In the genomic region with DNA sequence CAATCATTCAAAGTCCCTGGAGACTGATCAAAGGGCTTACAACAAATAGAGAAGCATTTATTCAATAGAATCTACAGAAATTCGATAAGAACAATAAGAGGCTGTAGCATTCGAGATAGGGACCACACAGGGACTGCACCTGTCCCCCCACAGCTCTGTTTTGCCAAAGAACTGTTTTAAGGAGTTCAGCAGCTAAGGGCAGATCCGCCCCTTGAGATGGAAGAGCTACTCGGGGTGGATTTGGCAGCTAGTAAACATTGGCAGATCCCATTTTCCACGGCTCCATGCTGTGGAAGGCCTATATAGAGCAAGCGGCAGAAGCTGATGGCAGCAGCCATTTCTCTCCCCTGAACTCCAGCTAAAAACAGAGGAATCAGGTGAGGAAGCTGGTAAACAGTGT, we compare ENCODE assay signal across 15 cellular contexts.
DNase-seq lines count a peak whose midpoint lies in the region; ATAC-seq and TF ChIP-seq lines count a peak whose summit lies in the region.
"Had no signal": no experiment of that assay in that cellular context is flagged by ENCODE, and none has a peak within 500 bp of the region (broad histone marks: within the 10 kb centered on the region; RNA-seq: fewer than 3 reads in every experiment).

No MANE protein-coding gene starts in this region.

- peak overlapping the region; percentile 43 for H3K9ac ChIP-seq in OCI-LY3 (ENCODE audit: low read length)

- H3K9me3 ChIP-seq in OCI-LY3 (ENCODE audit: insufficient read depth, low read length), result peaks cover 3% of the 10 kb centered on the region; the same call in 1 of the 2 replicates
- H3K9me3 ChIP-seq: HAP-1 had no signal

- H3K4me1 ChIP-seq in OCI-LY3 (ENCODE audit: low read length), result peaks cover 71% of the 10 kb centered on the region
- H3K4me1 ChIP-seq: HAP-1 had no signal

- peaks cover 51% of the 10 kb centered on the region for H3K79me2 ChIP-seq in OCI-LY3 (ENCODE audit: low read length)

- peak overlapping the region; percentile 28; the same call in 1 of the 2 replicates for H3K4me3 ChIP-seq in OCI-LY3 (ENCODE audit: low read length)
- H3K4me3 ChIP-seq: HAP-1, K562, PC-9 had no signal

- peaks cover 20% of the 10 kb centered on the region for H3K36me3 ChIP-seq in OCI-LY3 (replicated peaks; ENCODE audit: low read depth, low read length)
- H3K36me3 ChIP-seq: HAP-1 had no signal

- H3K36me3 Mint-ChIP-seq in activated naive CD8-positive, alpha-beta T cell, result peaks cover 9% of the 10 kb centered on the region
- peaks cover 22% of the 10 kb centered on the region for H3K36me3 Mint-ChIP-seq in activated naive CD8-positive, alpha-beta T cell treated with anti-CD3 and anti-CD28 coated beads, Interleukin-2, amount 50 U/mL, for 24 hours (ENCODE audit: low read depth)
- no peaks in the 10 kb centered on the region for H3K36me3 Mint-ChIP-seq in dendritic cell treated with granulocyte-macrophage colony-stimulating factor and Interleukin-4, amounts not matched to agents 40 ng/mL and 50 ng/mL, for 4 days (ENCODE audit: low read depth)
- H3K36me3 Mint-ChIP-seq: CD14-positive monocyte had no signal

- H4K20me1 ChIP-seq in OCI-LY3 (ENCODE audit: insufficient read depth, low read length), result no peaks in the 10 kb centered on the region

- no peak overlapping the region for H3K4me3 Mint-ChIP-seq in activated naive CD8-positive, alpha-beta T cell
- no peak overlapping the region for H3K4me3 Mint-ChIP-seq in activated naive CD8-positive, alpha-beta T cell treated with anti-CD3 and anti-CD28 coated beads, Interleukin-2, amount 50 U/mL, for 24 hours
- H3K4me3 Mint-ChIP-seq in dendritic cell treated with granulocyte-macrophage colony-stimulating factor and Interleukin-4, amounts not matched to agents 40 ng/mL and 50 ng/mL, for 4 days, result no peak overlapping the region
- H3K4me3 Mint-ChIP-seq: CD14-positive monocyte had no signal

- intact Hi-C loops in dendritic cell treated with granulocyte-macrophage colony-stimulating factor and Interleukin-4, amounts not matched to agents 40 ng/mL and 50 ng/mL, for 4 days (cut with micrococcal nuclease), result loop anchor here (10.0 kb wide), 1 partner anchor 125 kb away; a partner anchor contains a TSS

- H2AFZ ChIP-seq in OCI-LY3 (ENCODE audit: low read depth, low read length), result no peak overlapping the region
- H2AFZ ChIP-seq: PC-9 had no signal

- H3K4me1 Mint-ChIP-seq in activated naive CD8-positive, alpha-beta T cell (ENCODE audit: low read depth), result peaks cover 48% of the 10 kb centered on the region
- H3K4me1 Mint-ChIP-seq in activated naive CD8-positive, alpha-beta T cell treated with anti-CD3 and anti-CD28 coated beads, Interleukin-2, amount 50 U/mL, for 24 hours, result peaks cover 45% of the 10 kb centered on the region
- H3K4me1 Mint-ChIP-seq in dendritic cell treated with granulocyte-macrophage colony-stimulating factor and Interleukin-4, amounts not matched to agents 40 ng/mL and 50 ng/mL, for 4 days (ENCODE audit: low read depth), result peaks cover 14% of the 10 kb centered on the region

- DNase-seq in activated naive CD8-positive, alpha-beta T cell treated with anti-CD3 and anti-CD28 coated beads, Interleukin-2, amount 50 U/mL, for 24 hours, result no peak
- no peak for DNase-seq in NCI-H187 treated with DMSO at 0.1 percent for 48 hours (lab: John Stamatoyannopoulos, UW)
- DNase-seq in putamen (ENCODE audit: low spot score), result no peak
- DNase-seq: MV-4-11, NCI-H1417 treated with DMSO at 0.1 percent for 48 hours, NCI-H2029, NCI-H774, PC-9 had no signal

- H3K27ac ChIP-seq in OCI-LY3 (ENCODE audit: low read length), result peak overlapping the region; percentile 84
- H3K27ac ChIP-seq: PC-9 had no signal

- peaks cover 5% of the 10 kb centered on the region for H3K9me3 Mint-ChIP-seq in activated naive CD8-positive, alpha-beta T cell (ENCODE audit: low read depth)
- peaks cover 7% of the 10 kb centered on the region for H3K9me3 Mint-ChIP-seq in activated naive CD8-positive, alpha-beta T cell treated with anti-CD3 and anti-CD28 coated beads, Interleukin-2, amount 50 U/mL, for 24 hours
- no peaks in the 10 kb centered on the region for H3K9me3 Mint-ChIP-seq in dendritic cell treated with granulocyte-macrophage colony-stimulating factor and Interleukin-4, amounts not matched to agents 40 ng/mL and 50 ng/mL, for 4 days

- peak overlapping the region; percentile 55 for H3K4me2 ChIP-seq in OCI-LY3 (ENCODE audit: low read length)
- H3K4me2 ChIP-seq: PC-9 had no signal

- no peaks in the 10 kb centered on the region for H3K27me3 ChIP-seq in OCI-LY3 (ENCODE audit: low read depth, low read length)

- no peak for TF ChIP-seq CTCF in OCI-LY3 (IDR thresholded peaks at IDR 0.05; ENCODE audit: low read depth, low read length)

- H3K27ac Mint-ChIP-seq in activated naive CD8-positive, alpha-beta T cell, result peak overlapping the region; percentile 34
- H3K27ac Mint-ChIP-seq in activated naive CD8-positive, alpha-beta T cell treated with anti-CD3 and anti-CD28 coated beads, Interleukin-2, amount 50 U/mL, for 24 hours, result no peak overlapping the region
- peak overlapping the region; percentile 15 for H3K27ac Mint-ChIP-seq in dendritic cell treated with granulocyte-macrophage colony-stimulating factor and Interleukin-4, amounts not matched to agents 40 ng/mL and 50 ng/mL, for 4 days
- H3K27ac Mint-ChIP-seq: CD14-positive monocyte had no signal

- no peaks in the 10 kb centered on the region for H3K27me3 Mint-ChIP-seq in activated naive CD8-positive, alpha-beta T cell
- H3K27me3 Mint-ChIP-seq in activated naive CD8-positive, alpha-beta T cell treated with anti-CD3 and anti-CD28 coated beads, Interleukin-2, amount 50 U/mL, for 24 hours, result no peaks in the 10 kb centered on the region
- H3K27me3 Mint-ChIP-seq in dendritic cell treated with granulocyte-macrophage colony-stimulating factor and Interleukin-4, amounts not matched to agents 40 ng/mL and 50 ng/mL, for 4 days, result no peaks in the 10 kb centered on the region

- no peak for ATAC-seq in activated naive CD8-positive, alpha-beta T cell treated with anti-CD3 and anti-CD28 coated beads, Interleukin-2, amount 50 U/mL, for 24 hours
- no peak for ATAC-seq in HG02588 (IDR thresholded peaks at IDR 0.05; ENCODE audit: unreplicated experiment)
- ATAC-seq: K562 had no signal
